8 cellular contexts compared by ENCODE assay signal in genomic region chr20:8305449-8305978, GRCh38.
DNase-seq lines count a peak whose midpoint lies in the region; ATAC-seq and TF ChIP-seq lines count a peak whose summit lies in the region.

No MANE protein-coding gene starts in this region.

- ATAC-seq in GM19025 (IDR thresholded peaks at IDR 0.05; ENCODE audit: low read depth, unreplicated experiment) (peak; percentile 81), HG03135 (IDR thresholded peaks at IDR 0.05; ENCODE audit: unreplicated experiment) (peak; percentile 84)

- H3K4me3 ChIP-seq in fibroblast of villous mesenchyme (ENCODE audit: low read depth, low read length) (no peak overlapping the region), retinal pigment epithelial cell (ENCODE audit: low read length) (no peak overlapping the region)

- DNase-seq in NCI-H748 treated with DMSO at 0.1 percent for 48 hours (lab: John Stamatoyannopoulos, UW) = peak; percentile 84
- peak; percentile 39 for DNase-seq in activated T-cell treated with anti-CD3 and anti-CD28 coated beads for 24 hours (ENCODE audit: low read depth)
- peak; percentile 64 for DNase-seq in fibroblast of villous mesenchyme (ENCODE audit: low read depth)
- no peak for DNase-seq in retinal pigment epithelial cell (ENCODE audit: low read depth)
- DNase-seq in NCI-H128 (lab: John Stamatoyannopoulos, UW; ENCODE audit: unreplicated experiment) = no peak

- peak; percentile 86 for TF ChIP-seq CTCF in C4-2B (conservative IDR thresholded peaks at IDR 0.05)
- peak; percentile 81 for TF ChIP-seq CTCF in fibroblast of villous mesenchyme (IDR thresholded peaks at IDR 0.05; ENCODE audit: insufficient read depth, low read depth, low read length)
- TF ChIP-seq CTCF in retinal pigment epithelial cell (conservative IDR thresholded peaks at IDR 0.05; ENCODE audit: low read depth, low read length) = peak; percentile 81

- no peak overlapping the region for H3K27ac ChIP-seq in C4-2B

Comparison
In these comparisons a context has a peak if more than half of its experiments do, and no peak if none do; other contexts are left out.
1. DNase-seq: peak in NCI-H748 treated with DMSO at 0.1 percent for 48 hours (single experiment), activated T-cell treated with anti-CD3 and anti-CD28 coated beads for 24 hours (single experiment) and fibroblast of villous mesenchyme (single experiment); none in retinal pigment epithelial cell (single experiment) and NCI-H128 (single experiment).
2. Peak in every context shown above with its lines, with median percentiles within 50 percentile points of each other: CTCF ChIP-seq.